In genomic region chrX:103488332-103488731, GRCh38 we compare ENCODE assay signal across 9 cellular contexts. TPM values are rescaled to one million over a fixed set of nuclear protein-coding genes. Genes with fewer than 3 reads are reported as not detected.
DNase-seq lines count a peak whose midpoint lies in the region; ATAC-seq and TF ChIP-seq lines count a peak whose summit lies in the region.
"Had no signal": no experiment of that assay in that cellular context is flagged by ENCODE, and none has a peak within 500 bp of the region (broad histone marks: within the 10 kb centered on the region; RNA-seq: fewer than 3 reads in every experiment).

No MANE protein-coding gene starts in this region.

- peaks cover under 1% of the 10 kb centered on the region for H3K27me3 Mint-ChIP-seq in activated naive CD8-positive, alpha-beta T cell treated with anti-CD3 and anti-CD28 coated beads, Interleukin-2, amount 50 U/mL, for 24 hours

- no peaks in the 10 kb centered on the region for H3K36me3 ChIP-seq in right atrium auricular region

- POLR2A ChIA-PET in RWPE1 (lab: Yijun Ruan, JAX; ENCODE audit: low non-redundant PET), result no interaction called here

- no peaks in the 10 kb centered on the region for H3K4me1 ChIP-seq in right atrium auricular region

- CTCF ChIA-PET in RWPE1 (lab: Yijun Ruan, JAX), result interaction anchor here (0.8 kb wide), 1 partner anchor 284 kb away, joined by 3 read pairs; no protein-coding TSS in a partner anchor

- H3K4me3 Mint-ChIP-seq in activated naive CD8-positive, alpha-beta T cell treated with anti-CD3 and anti-CD28 coated beads, Interleukin-2, amount 50 U/mL, for 24 hours, result no peak overlapping the region

- no peaks in the 10 kb centered on the region for H3K27me3 ChIP-seq in right atrium auricular region

- DNase-seq in right atrium auricular region (ENCODE audit: low spot score) (no peak), Right ventricle myocardium superior (no peak), RWPE1 (ENCODE audit: low spot score) (peak; percentile 26), fibroblast of pulmonary artery (ENCODE audit: low read depth) (peak; percentile 39), NCI-H526 treated with DMSO at 0.1 percent for 48 hours (lab: John Stamatoyannopoulos, UW) (no peak)
- no peak for DNase-seq in activated naive CD8-positive, alpha-beta T cell treated with anti-CD3 and anti-CD28 coated beads, Interleukin-2, amount 50 U/mL, for 24 hours

- H3K27ac ChIP-seq in right atrium auricular region, result no peak overlapping the region
- no peak overlapping the region for H3K27ac ChIP-seq in RWPE1

- no peaks in the 10 kb centered on the region for H3K4me1 Mint-ChIP-seq in activated naive CD8-positive, alpha-beta T cell treated with anti-CD3 and anti-CD28 coated beads, Interleukin-2, amount 50 U/mL, for 24 hours

- ATAC-seq in Right ventricle myocardium superior (ENCODE audit: poor library complexity) (no peak), GM19452 (IDR thresholded peaks at IDR 0.05; ENCODE audit: unreplicated experiment) (no peak), HG02610 (IDR thresholded peaks at IDR 0.05; ENCODE audit: unreplicated experiment) (no peak)
- ATAC-seq in activated naive CD8-positive, alpha-beta T cell treated with anti-CD3 and anti-CD28 coated beads, Interleukin-2, amount 50 U/mL, for 24 hours, result no peak

- H3K4me3 ChIP-seq in right atrium auricular region (no peak overlapping the region), fibroblast of pulmonary artery (replicated peaks; ENCODE audit: low read depth, low read length) (no peak overlapping the region)

- no peak overlapping the region for H3K27ac Mint-ChIP-seq in activated naive CD8-positive, alpha-beta T cell treated with anti-CD3 and anti-CD28 coated beads, Interleukin-2, amount 50 U/mL, for 24 hours

- intact Hi-C loops in Right ventricle myocardium superior (cut with DNase I), result no loop called here

- no peaks in the 10 kb centered on the region for H3K9me3 Mint-ChIP-seq in activated naive CD8-positive, alpha-beta T cell treated with anti-CD3 and anti-CD28 coated beads, Interleukin-2, amount 50 U/mL, for 24 hours

- TF ChIP-seq CTCF in right atrium auricular region (IDR thresholded peaks at IDR 0.05), result peak; percentile 35 to 45
- TF ChIP-seq CTCF in RWPE1 (conservative IDR thresholded peaks at IDR 0.05; ENCODE audit: low read depth), result 0 out of 2 replicates have a peak, but pooled peaks have one; percentile 10
- TF ChIP-seq CTCF in fibroblast of pulmonary artery (IDR thresholded peaks at IDR 0.05; ENCODE audit: low read length, missing control alignments), result peak; percentile 46

- H3K36me3 Mint-ChIP-seq in activated naive CD8-positive, alpha-beta T cell treated with anti-CD3 and anti-CD28 coated beads, Interleukin-2, amount 50 U/mL, for 24 hours (ENCODE audit: low read depth), result no peaks in the 10 kb centered on the region

- no peaks in the 10 kb centered on the region for H3K9me3 ChIP-seq in right atrium auricular region

RNA-seq across cellular contexts. Expression of gene RAB40A, which starts 31.0 kb away (rescaled TPM):
- under 1 TPM in 1 of 2 donors, not detected in 1; 0.31 TPM for total RNA-seq in right atrium auricular region
- not detected for total RNA-seq in Right ventricle myocardium superior
- total RNA-seq: pulmonary artery endothelial cell had no signal

Comparison
In these comparisons a context has a peak if more than half of its experiments do, and no peak if none do; other contexts are left out.
1. DNase-seq: peak in RWPE1 (single experiment) and fibroblast of pulmonary artery (single experiment); none in right atrium auricular region (single experiment), Right ventricle myocardium superior (single experiment), NCI-H526 treated with DMSO at 0.1 percent for 48 hours (single experiment) and activated naive CD8-positive, alpha-beta T cell treated with anti-CD3 and anti-CD28 coated beads, Interleukin-2, amount 50 U/mL, for 24 hours (single experiment).
2. Peak in every context shown above with its lines, with median percentiles within 50 percentile points of each other: CTCF ChIP-seq.